In the genomic region with DNA sequence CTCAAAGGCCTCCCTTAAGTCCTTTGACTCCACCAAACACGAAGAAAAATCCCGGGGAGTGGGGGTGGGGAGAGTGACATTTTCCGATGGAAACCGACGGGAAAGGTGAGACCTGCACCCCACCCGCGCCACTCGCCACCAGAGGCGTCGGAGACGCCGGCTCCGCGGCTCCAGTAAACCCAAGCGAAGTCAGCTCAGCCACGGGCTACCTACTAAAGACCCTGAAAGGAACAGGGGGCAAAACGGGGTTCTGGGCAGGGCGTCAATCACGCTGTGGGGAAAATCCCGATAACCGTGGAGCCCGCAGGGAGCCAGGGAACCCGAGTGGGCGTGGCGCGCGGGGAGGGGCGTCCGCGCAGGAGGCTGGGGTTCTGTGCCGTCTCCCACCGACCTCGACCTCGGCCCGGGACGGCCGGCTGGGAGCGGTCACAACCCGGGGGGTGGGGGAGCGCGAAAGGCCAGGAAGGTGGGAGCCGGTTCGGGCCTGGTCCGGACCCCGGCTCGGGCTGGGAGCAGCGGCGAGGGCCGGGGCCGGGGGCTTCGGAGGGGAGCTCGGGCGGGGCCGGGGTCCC, we compare ENCODE assay signal across 1 cellular context.
TF ChIP-seq lines count a peak whose summit lies in the region.

No MANE protein-coding gene starts in this region.

TF ChIP-seq in IMR-90, 13 proteins besides CTCF, POLR2A, EP300 and RAD21:
- no peak for TF ChIP-seq SMC3 (IDR thresholded peaks at IDR 0.05; ENCODE audit: low read depth, low read length)
- no peak for TF ChIP-seq NFE2L2 (IDR thresholded peaks at IDR 0.05; ENCODE audit: low read depth, low read length)
- TF ChIP-seq RFX5 (IDR thresholded peaks at IDR 0.05; ENCODE audit: low read depth, low read length), result no peak
- TF ChIP-seq CHD1 (IDR thresholded peaks at IDR 0.05; ENCODE audit: low read depth, low read length), result no peak
- peak; percentile 52; the same call in 1 of the 2 replicates for TF ChIP-seq MAZ (IDR thresholded peaks at IDR 0.05; ENCODE audit: borderline replicate concordance, low read depth, low read length)
